1 cellular context compared by ENCODE assay signal in the genomic region with DNA sequence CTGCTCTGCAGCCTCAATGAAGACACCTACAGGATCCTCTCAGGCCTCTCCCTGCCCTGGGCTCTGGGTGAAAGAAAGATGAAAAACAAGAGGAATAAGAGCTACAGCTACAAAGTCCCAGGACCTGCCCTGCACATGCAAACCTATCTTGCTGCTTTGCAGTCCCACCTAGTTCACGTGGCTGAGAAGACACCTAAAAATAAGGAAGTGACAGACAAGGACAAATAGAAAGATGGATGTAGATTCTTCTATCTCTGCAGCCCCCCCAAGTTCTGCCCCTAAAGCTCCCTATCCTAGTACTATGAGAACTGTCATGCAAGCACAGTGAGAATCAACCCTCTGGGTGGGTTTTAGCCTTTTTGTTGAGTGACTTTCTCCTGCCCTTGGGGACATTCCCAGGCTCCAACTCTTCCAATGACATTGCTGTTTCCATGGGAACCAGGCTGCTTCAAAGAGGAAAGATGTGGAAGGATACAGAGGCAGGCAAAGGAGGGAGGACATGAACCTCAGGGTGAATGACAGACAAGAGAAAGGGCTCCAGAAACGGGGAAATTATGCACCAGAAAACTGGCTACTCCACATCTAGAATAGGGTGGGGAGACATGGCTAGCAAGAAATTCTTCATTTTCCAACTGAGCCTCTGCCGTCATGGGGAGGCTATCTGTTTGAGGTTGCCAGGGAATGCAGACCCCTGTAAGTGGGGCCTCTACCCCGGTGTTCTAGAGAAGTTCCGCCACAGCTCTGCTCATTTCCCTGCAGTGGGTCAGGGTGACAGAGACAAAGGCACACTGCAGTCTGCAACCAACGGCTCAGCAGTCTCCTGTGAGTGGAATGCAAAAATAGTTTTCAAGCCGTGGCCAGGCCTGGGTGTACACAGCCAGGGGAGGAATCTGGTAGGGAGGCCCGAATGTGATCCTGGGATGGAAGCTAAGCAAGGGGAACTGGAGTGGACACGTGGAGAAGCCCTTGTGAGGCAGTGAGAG.
TF ChIP-seq lines count a peak whose summit lies in the region.

No MANE protein-coding gene starts in this region.

TF ChIP-seq in K562, 482 proteins besides CTCF, POLR2A, EP300 and RAD21:
- TF ChIP-seq RFX1 (IDR thresholded peaks at IDR 0.05) (peak; percentile 86), ESRRA (IDR thresholded peaks at IDR 0.05; ENCODE audit: borderline replicate concordance, low read depth) (peak; percentile 38; the same call in 1 of the 2 replicates), FIP1L1 (IDR thresholded peaks at IDR 0.05; ENCODE audit: low read depth, low read length, poor library complexity, severe bottlenecking) (no peak), SPI1 (IDR thresholded peaks at IDR 0.05; ENCODE audit: borderline replicate concordance, low read depth, low read length) (peak; percentile 90)
